Comparison of ENCODE assay signal across 25 cellular contexts in genomic region chr2:144552821-144553220, GRCh38. TPM values are rescaled to one million over a fixed set of nuclear protein-coding genes. Genes with fewer than 3 reads are reported as not detected.
DNase-seq lines count a peak whose midpoint lies in the region; ATAC-seq, FAIRE-seq and TF ChIP-seq lines count a peak whose summit lies in the region.
"Had no signal": no experiment of that assay in that cellular context is flagged by ENCODE, and none has a peak within 500 bp of the region (broad histone marks: within the 10 kb centered on the region; RNA-seq: fewer than 3 reads in every experiment).

No MANE protein-coding gene starts in this region.

- no peaks in the 10 kb centered on the region for H3K36me3 Mint-ChIP-seq in MCF 10A (ENCODE audit: insufficient read depth, unreplicated experiment)
- no peaks in the 10 kb centered on the region for H3K36me3 Mint-ChIP-seq in stimulated activated effector memory CD8-positive, alpha-beta T cell treated with anti-CD3 and anti-CD28 coated beads, Interleukin-12 subunit alpha, Interleukin-12 subunit beta, amount 100 ng/mL, for 72 hours
- H3K36me3 Mint-ChIP-seq: CD4-positive, CD25-positive, alpha-beta regulatory T cell; IgD-negative memory B cell had no signal

- in situ Hi-C loops in mammary epithelial cell (cut with MboI; ENCODE audit: low sequenced_read_pairs in 2 of 2) = no loop called here

- H3K4ac ChIP-seq in H1 (replicated peaks; ENCODE audit: insufficient read length, low read depth, low read length) = no peak overlapping the region

- no peak overlapping the region for H2BK5ac ChIP-seq in H1 (ENCODE audit: low read depth, low read length)

- H3K18ac ChIP-seq in H1 (ENCODE audit: extremely low read depth, low read length) = no peak overlapping the region

- H3K9me3 Mint-ChIP-seq in MCF 10A (ENCODE audit: unreplicated experiment) = no peaks in the 10 kb centered on the region
- no peaks in the 10 kb centered on the region for H3K9me3 Mint-ChIP-seq in stimulated activated effector memory CD8-positive, alpha-beta T cell treated with anti-CD3 and anti-CD28 coated beads, Interleukin-12 subunit alpha, Interleukin-12 subunit beta, amount 100 ng/mL, for 72 hours
- H3K9me3 Mint-ChIP-seq: GM23338 had no signal

- TF ChIP-seq EP300 in H1 (IDR thresholded peaks at IDR 0.05; ENCODE audit: borderline replicate concordance in 1 of 2, low read depth in 2 of 2, low read length in 2 of 2) = no peak

- DNase-seq in MCF 10A (ENCODE audit: unreplicated experiment) (no peak), mammary epithelial cell (no peak), RWPE2 (ENCODE audit: low spot score) (no peak), H1 (ENCODE audit: low read depth in 1 of 2, low spot score in 2 of 2) (no peak), hypothalamus (lab: John Stamatoyannopoulos, UW) (no peak)
- DNase-seq in NK-92 treated with Interleukin-12 subunit alpha and Interleukin-12 subunit beta, amount 100 ng/mL, for 24 hours (lab: John Stamatoyannopoulos, UW) = no peak
- no peak for DNase-seq in stimulated activated effector memory CD8-positive, alpha-beta T cell treated with anti-CD3 and anti-CD28 coated beads, Interleukin-12 subunit alpha, Interleukin-12 subunit beta, amount 100 ng/mL, for 72 hours (ENCODE audit: low spot score in 2 of 2)
- DNase-seq: Caco-2, DMS 273 treated with DMSO at 0.1 percent for 48 hours, DND-41, Karpas-422, NCI-H1694, NCI-H2081, NCI-H2171, NCI-H345, NCI-H524, NCI-H82, SW 1271 had no signal

- no peak overlapping the region for H3K4me2 ChIP-seq in mammary epithelial cell (ENCODE audit: insufficient read depth, low read depth, low read length)
- no peak overlapping the region for H3K4me2 ChIP-seq in H1 (ENCODE audit: insufficient read depth in 1 of 2, low read depth in 2 of 2, low read length in 2 of 2)

- no peak overlapping the region for H3K27ac ChIP-seq in mammary epithelial cell (ENCODE audit: insufficient read depth, low read depth, low read length)
- peak overlapping the region; percentile 52 for H3K27ac ChIP-seq in RWPE2 (ENCODE audit: poor library complexity, severe bottlenecking)
- no peak overlapping the region for H3K27ac ChIP-seq in H1 (ENCODE audit: low read depth, low read length)

- no peaks in the 10 kb centered on the region for H3K27me3 Mint-ChIP-seq in MCF 10A (ENCODE audit: insufficient read depth, unreplicated experiment)

- dilution Hi-C loops in mammary epithelial cell (cut with HindIII; ENCODE audit: low sequenced_read_pairs) = no loop called here

- no peaks in the 10 kb centered on the region for H3K79me1 ChIP-seq in H1 (ENCODE audit: low read depth, low read length)

- no peaks in the 10 kb centered on the region for H3K27me3 ChIP-seq in mammary epithelial cell (ENCODE audit: insufficient read depth, low read length)
- no peaks in the 10 kb centered on the region for H3K27me3 ChIP-seq in RWPE2 (ENCODE audit: insufficient read depth, poor library complexity, severe bottlenecking)
- H3K27me3 ChIP-seq in H1 (replicated peaks in 1 of 4; ENCODE audit: control insufficient read depth in 3 of 4, extremely low read depth in 1 of 4, insufficient read depth in 3 of 4, low read length in 3 of 4) = no peaks in the 10 kb centered on the region

- H2BK15ac ChIP-seq in H1 (ENCODE audit: low read length) = no peak overlapping the region

- H2BK12ac ChIP-seq in H1 (ENCODE audit: low read depth, low read length) = no peak overlapping the region

- H2AK5ac ChIP-seq in H1 (ENCODE audit: low read depth, low read length) = no peak overlapping the region

- TF ChIP-seq CTCF in MCF 10A (IDR thresholded peaks at IDR 0.05; ENCODE audit: unreplicated experiment) (no peak), mammary epithelial cell (conservative IDR thresholded peaks at IDR 0.05 in 1 of 2, IDR thresholded peaks at IDR 0.05 in 1 of 2; ENCODE audit: extremely low read depth in 1 of 2, insufficient read depth in 1 of 2, low read depth in 1 of 2, low read length in 2 of 2) (no peak), RWPE2 (IDR thresholded peaks at IDR 0.05; ENCODE audit: poor library complexity, severe bottlenecking) (no peak), H1 (IDR thresholded peaks at IDR 0.05; ENCODE audit: control extremely low read depth in 1 of 3, insufficient read depth in 1 of 3, low read depth in 1 of 3, low read length in 3 of 3) (no peak)

- H4K8ac ChIP-seq in H1 (ENCODE audit: extremely low read depth, insufficient read depth, low read length) = no peak overlapping the region

- no peak for ATAC-seq in RWPE2 (ENCODE audit: low read depth)
- ATAC-seq in stimulated activated effector memory CD8-positive, alpha-beta T cell treated with anti-CD3 and anti-CD28 coated beads, Interleukin-12 subunit alpha, Interleukin-12 subunit beta, amount 100 ng/mL, for 72 hours = no peak
- no peak for ATAC-seq in GM19397 (IDR thresholded peaks at IDR 0.05; ENCODE audit: unreplicated experiment)
- ATAC-seq: GM12878, GM23338, Right ventricle myocardium inferior had no signal

- H3K27ac Mint-ChIP-seq in MCF 10A (ENCODE audit: low read depth, unreplicated experiment) = peak overlapping the region; percentile 99
- H3K27ac Mint-ChIP-seq in stimulated activated effector memory CD8-positive, alpha-beta T cell treated with anti-CD3 and anti-CD28 coated beads, Interleukin-12 subunit alpha, Interleukin-12 subunit beta, amount 100 ng/mL, for 72 hours = no peak overlapping the region
- H3K27ac Mint-ChIP-seq: CD4-positive, CD25-positive, alpha-beta regulatory T cell; GM23338; IgD-negative memory B cell had no signal

- H3K36me3 ChIP-seq in mammary epithelial cell (ENCODE audit: insufficient read depth, low read length) (no peaks in the 10 kb centered on the region), RWPE2 (ENCODE audit: low read depth) (no peaks in the 10 kb centered on the region), H1 (ENCODE audit: control insufficient read depth in 2 of 4, insufficient read depth in 4 of 4, low read length in 3 of 4) (no peaks in the 10 kb centered on the region)

- H3K14ac ChIP-seq in H1 (ENCODE audit: insufficient read length) = no peak overlapping the region

- no peak overlapping the region for H2AFZ ChIP-seq in mammary epithelial cell (ENCODE audit: low read depth, low read length)
- no peak overlapping the region for H2AFZ ChIP-seq in H1 (ENCODE audit: low read length)
- H2AFZ ChIP-seq: GM23338 had no signal

- H3K4me1 Mint-ChIP-seq in MCF 10A (ENCODE audit: insufficient read depth, unreplicated experiment) = peaks cover 39% of the 10 kb centered on the region
- H3K4me1 Mint-ChIP-seq in stimulated activated effector memory CD8-positive, alpha-beta T cell treated with anti-CD3 and anti-CD28 coated beads, Interleukin-12 subunit alpha, Interleukin-12 subunit beta, amount 100 ng/mL, for 72 hours = peaks cover 14% of the 10 kb centered on the region

- H3K9ac ChIP-seq in mammary epithelial cell (ENCODE audit: insufficient read depth, low read length) = no peak overlapping the region
- no peak overlapping the region for H3K9ac ChIP-seq in H1 (replicated peaks in 1 of 4; ENCODE audit: extremely low read depth in 1 of 4, low read depth in 3 of 4, low read length in 3 of 4)

- no peak overlapping the region for H4K91ac ChIP-seq in H1 (replicated peaks; ENCODE audit: insufficient read length, low read length)

- FAIRE-seq in H1 (lab: Jason Lieb, UNC) = no peak
- FAIRE-seq: GM12878, RCC 7860 had no signal

- TF ChIP-seq POLR2A in H1 (IDR thresholded peaks at IDR 0.05; ENCODE audit: control extremely low read depth in 1 of 2, low read depth in 2 of 2, low read length in 2 of 2) = no peak

- CTCF ChIA-PET in MCF 10A (lab: Yijun Ruan, JAX) (interaction anchor here (0.6 to 1.4 kb wide), 6 partner anchors 12 to 635 kb away, joined by 3 to 6 read pairs (median 3); no protein-coding TSS in a partner anchor), mammary epithelial cell (lab: Charles Lee; ENCODE audit: low non-redundant PET) (no interaction called here), H1 (lab: Charles Lee; ENCODE audit: partially characterized antibody) (interaction anchor here (0.8 kb wide), 1 partner anchor 10 kb away, joined by 3 read pairs; no protein-coding TSS in a partner anchor)

- no peak overlapping the region for H4K5ac ChIP-seq in H1 (ENCODE audit: insufficient read length, low read depth, low read length)

- intact Hi-C loops in MCF 10A (cut with micrococcal nuclease) (loop anchor here (1.0 to 2.0 kb wide), 2 partner anchors 33 to 36 kb away; partner anchors contain the start of gene ZEB2), mammary epithelial cell (cut with micrococcal nuclease) (no loop called here)

- BruUV-seq in MCF 10A (replicated peaks; lab: Mats Ljungman, UMichigan) = TSS peak; percentile 99
- BruUV-seq in mammary epithelial cell (replicated peaks; lab: Mats Ljungman, UMichigan) = no TSS peak

- no peaks in the 10 kb centered on the region for H4K20me1 ChIP-seq in mammary epithelial cell (ENCODE audit: insufficient read depth, low read length)
- H4K20me1 ChIP-seq in H1 (replicated peaks in 1 of 2; ENCODE audit: control insufficient read depth in 1 of 2, insufficient read depth in 2 of 2, low read length in 2 of 2) = no peaks in the 10 kb centered on the region

- H3K56ac ChIP-seq in H1 (replicated peaks; ENCODE audit: insufficient read length, low read depth, low read length) = no peak overlapping the region

- no peak overlapping the region for H2BK120ac ChIP-seq in H1 (replicated peaks; ENCODE audit: low read depth, low read length)

- no peak overlapping the region for H3K23ac ChIP-seq in H1 (ENCODE audit: insufficient read length)

- H3K9me3 ChIP-seq in mammary epithelial cell (replicated peaks; ENCODE audit: insufficient read depth, low read length) = no peaks in the 10 kb centered on the region
- H3K9me3 ChIP-seq in RWPE2 (ENCODE audit: severe bottlenecking) = no peaks in the 10 kb centered on the region
- H3K9me3 ChIP-seq in H1 (ENCODE audit: insufficient read depth in 2 of 2, low read depth in 1 of 2, low read length in 1 of 2) = no peaks in the 10 kb centered on the region
- H3K9me3 ChIP-seq: Caco-2 had no signal

- H2BK20ac ChIP-seq in H1 (ENCODE audit: low read length) = peak overlapping the region; percentile 73; the same call in 1 of the 2 replicates

- H3K4me3 ChIP-seq in mammary epithelial cell (replicated peaks in 1 of 3; ENCODE audit: insufficient read depth in 1 of 3, low read depth in 2 of 3, low read length in 3 of 3) = no peak overlapping the region
- H3K4me3 ChIP-seq in RWPE2 (ENCODE audit: severe bottlenecking) = no peak overlapping the region
- H3K4me3 ChIP-seq in H1 (ENCODE audit: extremely low read depth in 1 of 4, insufficient read depth in 2 of 4, low read depth in 3 of 4, low read length in 4 of 4) = no peak overlapping the region
- H3K4me3 ChIP-seq: GM12878, GM23338 had no signal

- H3K4me1 ChIP-seq in mammary epithelial cell (ENCODE audit: insufficient read depth, low read length) (no peaks in the 10 kb centered on the region), RWPE2 (ENCODE audit: insufficient read depth, poor library complexity, severe bottlenecking) (peaks cover 13% of the 10 kb centered on the region), H1 (replicated peaks in 1 of 4; ENCODE audit: control insufficient read depth in 3 of 4, insufficient read depth in 4 of 4, low read length in 3 of 4) (peaks cover 0 to 7% (median 0%) of the 10 kb centered on the region in 4 experiments; a peak in 2 of 7 replicates)
- H3K4me1 ChIP-seq: Caco-2 had no signal

- H3K79me2 ChIP-seq in mammary epithelial cell (ENCODE audit: insufficient read depth, low read length) (no peaks in the 10 kb centered on the region), H1 (ENCODE audit: control insufficient read depth in 1 of 2, insufficient read depth in 2 of 2, low read length in 2 of 2) (no peaks in the 10 kb centered on the region)

- H3K23me2 ChIP-seq in H1 (ENCODE audit: low read depth, low read length) = no peaks in the 10 kb centered on the region; the same call in 1 of the 2 replicates

- POLR2A ChIA-PET in MCF 10A (lab: Yijun Ruan, JAX) = interaction anchor here (0.6 to 3.7 kb wide), 12 partner anchors 10 to 148 kb away, joined by 3 to 23 read pairs (median 4); no protein-coding TSS in a partner anchor
- POLR2A ChIA-PET in H1 (lab: Charles Lee; ENCODE audit: partially characterized antibody) = no interaction called here

- no peak for TF ChIP-seq RAD21 in H1 (IDR thresholded peaks at IDR 0.05 in 1 of 2, conservative IDR thresholded peaks at IDR 0.05 in 1 of 2; ENCODE audit: low read depth in 2 of 2, low read length in 2 of 2)

- no peak overlapping the region for H3K4me3 Mint-ChIP-seq in MCF 10A (ENCODE audit: unreplicated experiment)
- H3K4me3 Mint-ChIP-seq in stimulated activated effector memory CD8-positive, alpha-beta T cell treated with anti-CD3 and anti-CD28 coated beads, Interleukin-12 subunit alpha, Interleukin-12 subunit beta, amount 100 ng/mL, for 72 hours = no peak overlapping the region
- H3K4me3 Mint-ChIP-seq: CD4-positive, CD25-positive, alpha-beta regulatory T cell; GM23338; IgD-negative memory B cell had no signal

RNA-seq across cellular contexts. Expression of gene ZEB2, which starts 32.9 kb away (rescaled TPM):
- 28.2 and 39.9 TPM in 2 replicates for total RNA-seq in MCF 10A (2022)
- total RNA-seq in mammary epithelial cell = under 1 TPM; 0.45 to 0.50 TPM
- 0.26 TPM for polyA plus RNA-seq in mammary epithelial cell
- polyA minus RNA-seq in mammary epithelial cell = not detected
- total RNA-seq in H1 (2021; fragmentation: NEBNext Ultra II Directional; extraction: Animal tissue kit (Norgen Biotek cat#: 25700)) = 0.13 TPM in 1 of 2 replicates, not detected in the other
- 0.22 and 0.38 TPM in 2 replicates for polyA plus RNA-seq in H1 (2011; rRNA removed)
- polyA plus RNA-seq in H1 (2011; cell fraction: cytosol; rRNA removed) = 0.40 TPM
- polyA plus RNA-seq in H1 (2011; cell fraction: nucleus; rRNA removed) = 1.00 TPM
- 0.46 to 0.78 TPM (median 0.66 TPM) in 4 replicates for polyA plus RNA-seq in H1 (2012, experiment 1 of 2)
- polyA plus RNA-seq in H1 (2012, experiment 2 of 2) = 0.07 TPM
- polyA plus RNA-seq in H1 (2013, experiment 1 of 2) = 0.04 TPM
- 0.04 TPM for polyA plus RNA-seq in H1 (2013, experiment 2 of 2)
- 1.2 and 1.6 TPM in 2 replicates for polyA minus RNA-seq in H1 (2011; rRNA and poly(A)+ RNA removed)
- polyA minus RNA-seq in H1 (2011; cell fraction: cytosol; rRNA and poly(A)+ RNA removed) = 1.8 TPM
- 3.4 TPM for polyA minus RNA-seq in H1 (2011; cell fraction: nucleus; rRNA and poly(A)+ RNA removed)
- total RNA-seq: Caco-2, GM23338 had no signal

Comparison
In these comparisons a context has a peak if more than half of its experiments do, and no peak if none do; other contexts are left out.
1. RNA of gene ZEB2, which starts 32.9 kb away (total RNA-seq): 28.2 to 39.9 TPM in MCF 10A; 0.45 to 0.50 TPM in mammary epithelial cell and 0.13 TPM in H1; every median in the first group is over 10 times any median in the second.